10 cellular contexts compared by ENCODE assay signal in the genomic region with DNA sequence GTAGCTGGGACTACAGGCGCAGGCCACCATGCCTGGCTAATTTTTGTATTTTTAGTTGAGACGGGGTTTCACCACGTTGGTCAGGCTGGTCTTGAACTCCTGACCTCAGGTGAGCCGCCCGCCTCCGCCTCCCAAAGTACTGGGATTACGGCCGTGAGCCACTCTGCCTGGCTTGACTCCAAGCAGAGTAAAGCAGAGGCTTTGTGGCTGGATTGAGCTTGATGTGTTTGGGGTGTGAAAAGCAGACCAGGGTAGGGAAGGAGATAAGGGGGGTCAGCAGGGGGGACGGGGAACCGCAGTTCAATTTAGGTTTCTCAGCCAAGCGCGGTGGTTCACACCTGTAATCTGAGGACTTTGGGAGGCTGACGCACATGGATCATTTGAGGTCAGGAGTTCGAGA. TPM values are rescaled to one million over a fixed set of nuclear protein-coding genes. Genes with fewer than 3 reads are reported as not detected.
"Had no signal": no experiment of that assay in that cellular context is flagged by ENCODE, and none has a peak within 500 bp of the region (broad histone marks: within the 10 kb centered on the region; RNA-seq: fewer than 3 reads in every experiment).

No MANE protein-coding gene starts in this region.

- H3K4me1 ChIP-seq: HAP-1 had no signal

- H3K9me3 ChIP-seq: HAP-1 had no signal

- DNase-seq: GM23248, GOT3, HFFc6, IMR-90, KBM-7 had no signal

- H3K27ac ChIP-seq: GM23248 had no signal

- H3K4me3 ChIP-seq: GM23248, HAP-1 had no signal

- H3K4me3 Mint-ChIP-seq: HFFc6 had no signal

- H3K27ac Mint-ChIP-seq: HFFc6 had no signal

- H3K36me3 ChIP-seq: HAP-1 had no signal

- H3K9me3 Mint-ChIP-seq: HFFc6 had no signal

- ATAC-seq: HCT116 had no signal

RNA-seq across cellular contexts. Expression of gene ACER1, which starts 23.8 kb away (rescaled TPM):
- total RNA-seq: H4, H7, HFFc6, HT-29, IMR-90 had no signal
- polyA plus RNA-seq: IMR-90 had no signal
